In genomic region chr2:148071351-148071750, GRCh38 we compare ENCODE assay signal across 26 cellular contexts.
"Had no signal": no experiment of that assay in that cellular context is flagged by ENCODE, and none has a peak within 500 bp of the region (broad histone marks: within the 10 kb centered on the region; RNA-seq: fewer than 3 reads in every experiment).

No MANE protein-coding gene starts in this region.

- H3K36me3 ChIP-seq: colonic mucosa, esophagus muscularis mucosa, esophagus squamous epithelium, gastrocnemius medialis had no signal

- H3K4me3 ChIP-seq: colonic mucosa, coronary artery, dorsolateral prefrontal cortex, esophagus muscularis mucosa, esophagus squamous epithelium, gastrocnemius medialis had no signal

- FAIRE-seq: colon, endometrium, endothelial cell of umbilical vein, frontal cortex had no signal

- DNase-seq: cerebellar nuclear complex; colonic mucosa; cortex of kidney; dermis blood vessel endothelial cell; dorsolateral prefrontal cortex; effector CD4-positive, alpha-beta T cell; effector CD8-positive, alpha-beta T cell; effector memory CD4-positive, alpha-beta T cell; effector memory CD8-positive, alpha-beta T cell; endodermal cell; erythroblast; esophagus squamous epithelium; foreskin fibroblast; foreskin keratinocyte; foreskin melanocyte; gastrocnemius medialis; glutamatergic neuron; head of caudate nucleus had no signal

- H3K4me1 ChIP-seq: colonic mucosa, esophagus squamous epithelium, foreskin keratinocyte, gastrocnemius medialis had no signal

- H3K9me3 ChIP-seq: colonic mucosa, esophagus muscularis mucosa, esophagus squamous epithelium, gastrocnemius medialis had no signal

- ATAC-seq: effector memory CD8-positive, alpha-beta T cell; esophagus mucosa; foreskin keratinocyte; gastrocnemius medialis had no signal

- H3K27me3 ChIP-seq: colonic mucosa, dorsolateral prefrontal cortex, esophagus muscularis mucosa, esophagus squamous epithelium, foreskin keratinocyte, gastrocnemius medialis had no signal

- H3K27ac ChIP-seq: colonic mucosa, coronary artery, dorsolateral prefrontal cortex, epithelial cell of prostate, esophagus muscularis mucosa, esophagus squamous epithelium, foreskin keratinocyte, gastrocnemius medialis had no signal
